ENCODE assay signal across 18 cellular contexts in genomic region chr3:45842851-45843625, GRCh38. TPM values are rescaled to one million over a fixed set of nuclear protein-coding genes. Genes with fewer than 3 reads are reported as not detected.
DNase-seq lines count a peak whose midpoint lies in the region; ATAC-seq and TF ChIP-seq lines count a peak whose summit lies in the region.
"Had no signal": no experiment of that assay in that cellular context is flagged by ENCODE, and none has a peak within 500 bp of the region (broad histone marks: within the 10 kb centered on the region; RNA-seq: fewer than 3 reads in every experiment).

No MANE protein-coding gene starts in this region.

- peaks cover 11% of the 10 kb centered on the region for H3K27me3 Mint-ChIP-seq in stimulated activated naive CD8-positive, alpha-beta T cell treated with anti-CD3 and anti-CD28 coated beads, Interleukin-15, Interleukin-2, amounts not matched to agents 100 ng/mL and 50 ng/mL, for 24 hours
- H3K27me3 Mint-ChIP-seq in activated CD8-positive, alpha-beta T cell treated with anti-CD3 and anti-CD28 coated beads, Interleukin-2, amount 10 ng/mL, durations not matched to agents 7 days and 5 days (ENCODE audit: low read depth), result peaks cover 43% of the 10 kb centered on the region
- no peaks in the 10 kb centered on the region for H3K27me3 Mint-ChIP-seq in naive B cell

- DNase-seq in stimulated activated naive CD8-positive, alpha-beta T cell treated with anti-CD3 and anti-CD28 coated beads, Interleukin-15, Interleukin-2, amounts not matched to agents 100 U/mL and 50 U/mL, for 24 hours, result no peak
- no peak for DNase-seq in activated CD8-positive, alpha-beta T cell treated with anti-CD3 and anti-CD28 coated beads, Interleukin-2, amount 10 ng/mL, durations not matched to agents 7 days and 5 days
- no peak for DNase-seq in naive B cell
- DNase-seq in HT-29 (ENCODE audit: low spot score), result no peak
- DNase-seq in effector CD8-positive, alpha-beta T cell (lab: John Stamatoyannopoulos, UW), result no peak
- no peak for DNase-seq in brain microvascular endothelial cell
- no peak for DNase-seq in KG1 (lab: John Stamatoyannopoulos, UW)
- DNase-seq: activated CD4-positive, alpha-beta T cell treated with anti-CD3 and anti-CD28 coated beads for 1 hour; activated effector memory CD4-positive, alpha-beta T cell treated with Interleukin-2 at 50 U/mL for 16 hours; AML-193; DMS153; effector CD4-positive, alpha-beta T cell; RPMI8226; stimulated activated CD4-positive, alpha-beta T cell treated with anti-CD3 and anti-CD28 coated beads, Interleukin-4, amount 100 ng/mL, for 1 hour had no signal

- POLR2A ChIA-PET in activated CD8-positive, alpha-beta T cell treated with anti-CD3 and anti-CD28 coated beads, Interleukin-2, amount 10 ng/mL, durations not matched to agents 7 days and 5 days (lab: Charles Lee), result no interaction called here

- no peaks in the 10 kb centered on the region for H3K36me3 Mint-ChIP-seq in stimulated activated naive CD8-positive, alpha-beta T cell treated with anti-CD3 and anti-CD28 coated beads, Interleukin-15, Interleukin-2, amounts not matched to agents 100 ng/mL and 50 ng/mL, for 24 hours (ENCODE audit: low read depth)
- H3K36me3 Mint-ChIP-seq in activated CD8-positive, alpha-beta T cell treated with anti-CD3 and anti-CD28 coated beads, Interleukin-2, amount 10 ng/mL, durations not matched to agents 7 days and 5 days (ENCODE audit: low read depth), result no peaks in the 10 kb centered on the region
- H3K36me3 Mint-ChIP-seq in naive B cell, result peaks cover 0 to 4% of the 10 kb centered on the region in 2 donors

- H3K27me3 ChIP-seq in brain microvascular endothelial cell (replicated peaks), result peaks cover 8% of the 10 kb centered on the region
- H3K27me3 ChIP-seq: upper lobe of left lung had no signal

- H3K9me3 Mint-ChIP-seq in stimulated activated naive CD8-positive, alpha-beta T cell treated with anti-CD3 and anti-CD28 coated beads, Interleukin-15, Interleukin-2, amounts not matched to agents 100 ng/mL and 50 ng/mL, for 24 hours, result no peaks in the 10 kb centered on the region
- H3K9me3 Mint-ChIP-seq in activated CD8-positive, alpha-beta T cell treated with anti-CD3 and anti-CD28 coated beads, Interleukin-2, amount 10 ng/mL, durations not matched to agents 7 days and 5 days (ENCODE audit: insufficient read depth), result no peaks in the 10 kb centered on the region
- H3K9me3 Mint-ChIP-seq in naive B cell, result no peaks in the 10 kb centered on the region

- peak overlapping the region; percentile 88 for H3K4me3 Mint-ChIP-seq in stimulated activated naive CD8-positive, alpha-beta T cell treated with anti-CD3 and anti-CD28 coated beads, Interleukin-15, Interleukin-2, amounts not matched to agents 100 ng/mL and 50 ng/mL, for 24 hours
- H3K4me3 Mint-ChIP-seq in activated CD8-positive, alpha-beta T cell treated with anti-CD3 and anti-CD28 coated beads, Interleukin-2, amount 10 ng/mL, durations not matched to agents 7 days and 5 days, result peak overlapping the region; percentile 90
- H3K4me3 Mint-ChIP-seq in naive B cell, result peak overlapping the region in 7 of 8 donors; percentile 27 to 99 (median 97)

- H3K4me3 ChIP-seq in brain microvascular endothelial cell (ENCODE audit: low read depth, low read length), result no peak overlapping the region

- H3K27ac ChIP-seq in brain microvascular endothelial cell, result no peak overlapping the region
- H3K27ac ChIP-seq: upper lobe of left lung had no signal

- CTCF ChIA-PET in activated CD8-positive, alpha-beta T cell treated with anti-CD3 and anti-CD28 coated beads, Interleukin-2, amount 10 ng/mL, durations not matched to agents 7 days and 5 days (lab: Charles Lee), result interaction anchor here (0.9 to 2.9 kb wide), 9 partner anchors 8 to 529 kb away, joined by 3 to 11 read pairs (median 3); no protein-coding TSS in a partner anchor

- in situ Hi-C loops in brain microvascular endothelial cell (cut with HindIII; ENCODE audit: low pct_ligation_motif_present, low sequenced_read_pairs), result no loop called here

- no peaks in the 10 kb centered on the region for H3K36me3 ChIP-seq in brain microvascular endothelial cell (replicated peaks)
- H3K36me3 ChIP-seq: upper lobe of left lung had no signal

- no peak for TF ChIP-seq CTCF in brain microvascular endothelial cell (IDR thresholded peaks at IDR 0.05; ENCODE audit: low read depth, low read length, missing control alignments)

- no peak overlapping the region for H3K27ac Mint-ChIP-seq in stimulated activated naive CD8-positive, alpha-beta T cell treated with anti-CD3 and anti-CD28 coated beads, Interleukin-15, Interleukin-2, amounts not matched to agents 100 ng/mL and 50 ng/mL, for 24 hours
- no peak overlapping the region for H3K27ac Mint-ChIP-seq in activated CD8-positive, alpha-beta T cell treated with anti-CD3 and anti-CD28 coated beads, Interleukin-2, amount 10 ng/mL, durations not matched to agents 7 days and 5 days
- H3K27ac Mint-ChIP-seq in naive B cell, result peak overlapping the region in 3 of 6 donors; percentile 54 to 99 (median 98)

- ATAC-seq in stimulated activated naive CD8-positive, alpha-beta T cell treated with anti-CD3 and anti-CD28 coated beads, Interleukin-15, Interleukin-2, amounts not matched to agents 100 U/mL and 50 U/mL, for 24 hours, result no peak
- no peak for ATAC-seq in activated CD8-positive, alpha-beta T cell treated with anti-CD3 and anti-CD28 coated beads, Interleukin-2, amount 10 ng/mL, durations not matched to agents 7 days and 5 days
- ATAC-seq in naive B cell (ENCODE audit: low read depth in 2 of 2), result no peak

- peaks cover 14% of the 10 kb centered on the region for H3K4me1 Mint-ChIP-seq in stimulated activated naive CD8-positive, alpha-beta T cell treated with anti-CD3 and anti-CD28 coated beads, Interleukin-15, Interleukin-2, amounts not matched to agents 100 ng/mL and 50 ng/mL, for 24 hours (ENCODE audit: low read depth)
- peaks cover 30% of the 10 kb centered on the region for H3K4me1 Mint-ChIP-seq in activated CD8-positive, alpha-beta T cell treated with anti-CD3 and anti-CD28 coated beads, Interleukin-2, amount 10 ng/mL, durations not matched to agents 7 days and 5 days (ENCODE audit: low read depth)
- H3K4me1 Mint-ChIP-seq in naive B cell, result peaks cover 12 to 22% (median 20%) of the 10 kb centered on the region in 3 donors

RNA-seq across cellular contexts. Expression of gene LZTFL1, which starts 1.1 kb away (rescaled TPM):
- total RNA-seq in activated CD8-positive, alpha-beta T cell treated with anti-CD3 and anti-CD28 coated beads, Interleukin-2, amount 10 ng/mL, durations not matched to agents 7 days and 5 days, result 1 to 10 TPM; 5.1 to 6.7 TPM
- 10 to 100 TPM in 5 of 6 donors, 1 to 10 TPM in 1; 3.9 to 15.7 (median 13.9) TPM for polyA plus RNA-seq in naive B cell (ENCODE audit: low read depth in 6 of 6)
- total RNA-seq in HT-29 (2014; rRNA removed; shearing (Covaris generic)), result 3.2 and 6.4 TPM in 2 replicates

RNA-seq across cellular contexts. Expression of gene CCR9, which starts 43.3 kb away (rescaled TPM):
- under 1 TPM in 1 of 2 experiments, not detected in 1; 0.08 TPM for total RNA-seq in activated CD8-positive, alpha-beta T cell treated with anti-CD3 and anti-CD28 coated beads, Interleukin-2, amount 10 ng/mL, durations not matched to agents 7 days and 5 days
- polyA plus RNA-seq in naive B cell (ENCODE audit: low read depth in 6 of 6), result 1 to 10 TPM in 5 of 6 donors, under 1 TPM in 1; 0.77 to 4.5 (median 1.8) TPM
- total RNA-seq in HT-29 (2014; rRNA removed; shearing (Covaris generic)), result not detected in 2 replicates
- total RNA-seq: bronchial epithelial cell had no signal
- polyA plus RNA-seq: neural cell had no signal

RNA-seq across cellular contexts. Expression of gene SLC6A20, which starts 46.7 kb away (rescaled TPM):
- not detected for total RNA-seq in activated CD8-positive, alpha-beta T cell treated with anti-CD3 and anti-CD28 coated beads, Interleukin-2, amount 10 ng/mL, durations not matched to agents 7 days and 5 days
- polyA plus RNA-seq in naive B cell (ENCODE audit: low read depth in 6 of 6), result under 1 TPM in 1 of 6 donors, not detected in 5; 0.93 TPM
- 8.0 and 8.3 TPM in 2 replicates for total RNA-seq in HT-29 (2014; rRNA removed; shearing (Covaris generic))
- total RNA-seq: bronchial epithelial cell had no signal
- polyA plus RNA-seq: neural cell had no signal
